Comparison of ENCODE assay signal across 1 cellular context in the genomic region with DNA sequence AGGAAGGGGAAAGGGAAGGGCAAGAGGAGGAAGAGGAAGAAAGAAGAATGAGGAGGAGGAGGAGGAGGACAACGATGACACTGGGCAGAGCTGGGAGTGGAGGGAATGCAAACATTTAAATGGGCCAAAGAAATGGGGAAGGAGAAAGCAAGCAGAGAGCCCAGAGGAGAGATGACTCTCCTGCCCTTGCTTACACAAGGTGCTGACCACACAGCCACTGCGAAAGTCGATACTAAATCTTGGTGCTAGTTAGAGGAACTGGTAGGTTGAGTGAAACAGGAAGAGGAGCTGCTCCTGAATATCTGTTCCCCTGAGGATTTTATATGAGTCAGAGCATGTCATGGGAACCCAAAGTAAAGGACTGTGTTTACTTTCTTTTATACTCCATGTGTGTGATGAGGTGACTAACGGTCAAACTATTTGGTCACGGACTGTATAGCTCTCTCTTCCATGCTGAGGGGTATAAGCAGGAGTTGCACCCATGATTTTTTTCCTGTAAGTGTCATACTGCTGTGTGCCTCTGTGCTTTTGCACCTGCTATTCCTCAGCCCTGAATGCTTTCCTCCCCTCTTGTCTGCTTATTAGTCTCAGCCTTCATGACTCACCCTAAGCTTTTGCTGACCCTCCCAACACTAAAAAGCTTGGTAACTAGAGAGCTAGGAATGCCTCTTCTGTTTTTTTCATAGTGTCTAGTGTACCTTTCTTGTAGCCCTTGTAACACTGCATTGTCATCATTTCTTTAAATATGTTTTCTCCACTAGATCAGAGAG.
TF ChIP-seq lines count a peak whose summit lies in the region.

No MANE protein-coding gene starts in this region.

TF ChIP-seq in K562, 482 proteins besides CTCF, POLR2A, EP300 and RAD21 (continued from another document and continues in another):
- TF ChIP-seq FOXK2 (conservative IDR thresholded peaks at IDR 0.05 in 1 of 2, IDR thresholded peaks at IDR 0.05 in 1 of 2; ENCODE audit: low read depth in 2 of 2) (peak; percentile 84 to 91), ZNF175 (CRISPR knock-in tag; IDR thresholded peaks at IDR 0.05; ENCODE audit: low read depth) (no peak), TAF7 (tag; IDR thresholded peaks at IDR 0.05) (no peak; the same call in 1 of the 2 replicates), MED1 (CRISPR knock-in tag; IDR thresholded peaks at IDR 0.05; ENCODE audit: borderline replicate concordance) (no peak), DPF2 (IDR thresholded peaks at IDR 0.05) (no peak; the same call in none of the 2 replicates), PTRF (tag; IDR thresholded peaks at IDR 0.05) (no peak), TCFL5 (CRISPR knock-in tag; conservative IDR thresholded peaks at IDR 0.05) (no peak), NFE2 (IDR thresholded peaks at IDR 0.05; ENCODE audit: low read depth) (0 out of 2 replicates have a peak, but pooled peaks have one; percentile 17), ZNF445 (CRISPR knock-in tag; IDR thresholded peaks at IDR 0.05; ENCODE audit: low read depth) (no peak), HDGF (IDR thresholded peaks at IDR 0.05) (no peak), L3MBTL2 (IDR thresholded peaks at IDR 0.05) (0 out of 2 replicates have a peak, but pooled peaks have one; percentile 17), BRCA1 (IDR thresholded peaks at IDR 0.05) (no peak), BRCA1 (CRISPR knock-in tag; IDR thresholded peaks at IDR 0.05) (no peak), HNRNPUL1 (IDR thresholded peaks at IDR 0.05; ENCODE audit: low read length) (no peak), BMI1 (IDR thresholded peaks at IDR 0.05; ENCODE audit: low read length) (no peak), XRCC5 (IDR thresholded peaks at IDR 0.05; ENCODE audit: low read depth, low read length) (no peak), RUNX1 (IDR thresholded peaks at IDR 0.05; ENCODE audit: low read depth) (no peak), CREM (IDR thresholded peaks at IDR 0.05; ENCODE audit: low read depth) (no peak), GTF2F1 (IDR thresholded peaks at IDR 0.05; ENCODE audit: low read depth, low read length) (no peak)
- TF ChIP-seq, protein P1, sequence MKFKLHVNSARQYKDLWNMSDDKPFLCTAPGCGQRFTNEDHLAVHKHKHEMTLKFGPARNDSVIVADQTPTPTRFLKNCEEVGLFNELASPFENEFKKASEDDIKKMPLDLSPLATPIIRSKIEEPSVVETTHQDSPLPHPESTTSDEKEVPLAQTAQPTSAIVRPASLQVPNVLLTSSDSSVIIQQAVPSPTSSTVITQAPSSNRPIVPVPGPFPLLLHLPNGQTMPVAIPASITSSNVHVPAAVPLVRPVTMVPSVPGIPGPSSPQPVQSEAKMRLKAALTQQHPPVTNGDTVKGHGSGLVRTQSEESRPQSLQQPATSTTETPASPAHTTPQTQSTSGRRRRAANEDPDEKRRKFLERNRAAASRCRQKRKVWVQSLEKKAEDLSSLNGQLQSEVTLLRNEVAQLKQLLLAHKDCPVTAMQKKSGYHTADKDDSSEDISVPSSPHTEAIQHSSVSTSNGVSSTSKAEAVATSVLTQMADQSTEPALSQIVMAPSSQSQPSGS (CRISPR knock-in tag; IDR thresholded peaks at IDR 0.05): no peak
- TF ChIP-seq, protein P2, sequence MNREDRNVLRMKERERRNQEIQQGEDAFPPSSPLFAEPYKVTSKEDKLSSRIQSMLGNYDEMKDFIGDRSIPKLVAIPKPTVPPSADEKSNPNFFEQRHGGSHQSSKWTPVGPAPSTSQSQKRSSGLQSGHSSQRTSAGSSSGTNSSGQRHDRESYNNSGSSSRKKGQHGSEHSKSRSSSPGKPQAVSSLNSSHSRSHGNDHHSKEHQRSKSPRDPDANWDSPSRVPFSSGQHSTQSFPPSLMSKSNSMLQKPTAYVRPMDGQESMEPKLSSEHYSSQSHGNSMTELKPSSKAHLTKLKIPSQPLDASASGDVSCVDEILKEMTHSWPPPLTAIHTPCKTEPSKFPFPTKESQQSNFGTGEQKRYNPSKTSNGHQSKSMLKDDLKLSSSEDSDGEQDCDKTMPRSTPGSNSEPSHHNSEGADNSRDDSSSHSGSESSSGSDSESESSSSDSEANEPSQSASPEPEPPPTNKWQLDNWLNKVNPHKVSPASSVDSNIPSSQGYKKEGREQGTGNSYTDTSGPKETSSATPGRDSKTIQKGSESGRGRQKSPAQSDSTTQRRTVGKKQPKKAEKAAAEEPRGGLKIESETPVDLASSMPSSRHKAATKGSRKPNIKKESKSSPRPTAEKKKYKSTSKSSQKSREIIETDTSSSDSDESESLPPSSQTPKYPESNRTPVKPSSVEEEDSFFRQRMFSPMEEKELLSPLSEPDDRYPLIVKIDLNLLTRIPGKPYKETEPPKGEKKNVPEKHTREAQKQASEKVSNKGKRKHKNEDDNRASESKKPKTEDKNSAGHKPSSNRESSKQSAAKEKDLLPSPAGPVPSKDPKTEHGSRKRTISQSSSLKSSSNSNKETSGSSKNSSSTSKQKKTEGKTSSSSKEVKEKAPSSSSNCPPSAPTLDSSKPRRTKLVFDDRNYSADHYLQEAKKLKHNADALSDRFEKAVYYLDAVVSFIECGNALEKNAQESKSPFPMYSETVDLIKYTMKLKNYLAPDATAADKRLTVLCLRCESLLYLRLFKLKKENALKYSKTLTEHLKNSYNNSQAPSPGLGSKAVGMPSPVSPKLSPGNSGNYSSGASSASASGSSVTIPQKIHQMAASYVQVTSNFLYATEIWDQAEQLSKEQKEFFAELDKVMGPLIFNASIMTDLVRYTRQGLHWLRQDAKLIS (CRISPR knock-in tag; IDR thresholded peaks at IDR 0.05): no peak
- TF ChIP-seq, protein P3, sequence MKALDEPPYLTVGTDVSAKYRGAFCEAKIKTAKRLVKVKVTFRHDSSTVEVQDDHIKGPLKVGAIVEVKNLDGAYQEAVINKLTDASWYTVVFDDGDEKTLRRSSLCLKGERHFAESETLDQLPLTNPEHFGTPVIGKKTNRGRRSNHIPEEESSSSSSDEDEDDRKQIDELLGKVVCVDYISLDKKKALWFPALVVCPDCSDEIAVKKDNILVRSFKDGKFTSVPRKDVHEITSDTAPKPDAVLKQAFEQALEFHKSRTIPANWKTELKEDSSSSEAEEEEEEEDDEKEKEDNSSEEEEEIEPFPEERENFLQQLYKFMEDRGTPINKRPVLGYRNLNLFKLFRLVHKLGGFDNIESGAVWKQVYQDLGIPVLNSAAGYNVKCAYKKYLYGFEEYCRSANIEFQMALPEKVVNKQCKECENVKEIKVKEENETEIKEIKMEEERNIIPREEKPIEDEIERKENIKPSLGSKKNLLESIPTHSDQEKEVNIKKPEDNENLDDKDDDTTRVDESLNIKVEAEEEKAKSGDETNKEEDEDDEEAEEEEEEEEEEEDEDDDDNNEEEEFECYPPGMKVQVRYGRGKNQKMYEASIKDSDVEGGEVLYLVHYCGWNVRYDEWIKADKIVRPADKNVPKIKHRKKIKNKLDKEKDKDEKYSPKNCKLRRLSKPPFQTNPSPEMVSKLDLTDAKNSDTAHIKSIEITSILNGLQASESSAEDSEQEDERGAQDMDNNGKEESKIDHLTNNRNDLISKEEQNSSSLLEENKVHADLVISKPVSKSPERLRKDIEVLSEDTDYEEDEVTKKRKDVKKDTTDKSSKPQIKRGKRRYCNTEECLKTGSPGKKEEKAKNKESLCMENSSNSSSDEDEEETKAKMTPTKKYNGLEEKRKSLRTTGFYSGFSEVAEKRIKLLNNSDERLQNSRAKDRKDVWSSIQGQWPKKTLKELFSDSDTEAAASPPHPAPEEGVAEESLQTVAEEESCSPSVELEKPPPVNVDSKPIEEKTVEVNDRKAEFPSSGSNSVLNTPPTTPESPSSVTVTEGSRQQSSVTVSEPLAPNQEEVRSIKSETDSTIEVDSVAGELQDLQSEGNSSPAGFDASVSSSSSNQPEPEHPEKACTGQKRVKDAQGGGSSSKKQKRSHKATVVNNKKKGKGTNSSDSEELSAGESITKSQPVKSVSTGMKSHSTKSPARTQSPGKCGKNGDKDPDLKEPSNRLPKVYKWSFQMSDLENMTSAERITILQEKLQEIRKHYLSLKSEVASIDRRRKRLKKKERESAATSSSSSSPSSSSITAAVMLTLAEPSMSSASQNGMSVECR (CRISPR knock-in tag; IDR thresholded peaks at IDR 0.05): no peak
- TF ChIP-seq, protein P4, sequence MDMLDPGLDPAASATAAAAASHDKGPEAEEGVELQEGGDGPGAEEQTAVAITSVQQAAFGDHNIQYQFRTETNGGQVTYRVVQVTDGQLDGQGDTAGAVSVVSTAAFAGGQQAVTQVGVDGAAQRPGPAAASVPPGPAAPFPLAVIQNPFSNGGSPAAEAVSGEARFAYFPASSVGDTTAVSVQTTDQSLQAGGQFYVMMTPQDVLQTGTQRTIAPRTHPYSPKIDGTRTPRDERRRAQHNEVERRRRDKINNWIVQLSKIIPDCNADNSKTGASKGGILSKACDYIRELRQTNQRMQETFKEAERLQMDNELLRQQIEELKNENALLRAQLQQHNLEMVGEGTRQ (CRISPR knock-in tag; IDR thresholded peaks at IDR 0.05): no peak
- TF ChIP-seq, protein P5, sequence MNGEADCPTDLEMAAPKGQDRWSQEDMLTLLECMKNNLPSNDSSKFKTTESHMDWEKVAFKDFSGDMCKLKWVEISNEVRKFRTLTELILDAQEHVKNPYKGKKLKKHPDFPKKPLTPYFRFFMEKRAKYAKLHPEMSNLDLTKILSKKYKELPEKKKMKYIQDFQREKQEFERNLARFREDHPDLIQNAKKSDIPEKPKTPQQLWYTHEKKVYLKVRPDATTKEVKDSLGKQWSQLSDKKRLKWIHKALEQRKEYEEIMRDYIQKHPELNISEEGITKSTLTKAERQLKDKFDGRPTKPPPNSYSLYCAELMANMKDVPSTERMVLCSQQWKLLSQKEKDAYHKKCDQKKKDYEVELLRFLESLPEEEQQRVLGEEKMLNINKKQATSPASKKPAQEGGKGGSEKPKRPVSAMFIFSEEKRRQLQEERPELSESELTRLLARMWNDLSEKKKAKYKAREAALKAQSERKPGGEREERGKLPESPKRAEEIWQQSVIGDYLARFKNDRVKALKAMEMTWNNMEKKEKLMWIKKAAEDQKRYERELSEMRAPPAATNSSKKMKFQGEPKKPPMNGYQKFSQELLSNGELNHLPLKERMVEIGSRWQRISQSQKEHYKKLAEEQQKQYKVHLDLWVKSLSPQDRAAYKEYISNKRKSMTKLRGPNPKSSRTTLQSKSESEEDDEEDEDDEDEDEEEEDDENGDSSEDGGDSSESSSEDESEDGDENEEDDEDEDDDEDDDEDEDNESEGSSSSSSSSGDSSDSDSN (IDR thresholded peaks at IDR 0.05; ENCODE audit: borderline replicate concordance in 1 of 2, low read depth in 2 of 2, low read length in 2 of 2): 0 out of 4 replicates have a peak, but pooled peaks of 1 of the 2 experiments have one; percentile 11
- TF ChIP-seq, protein P6, sequence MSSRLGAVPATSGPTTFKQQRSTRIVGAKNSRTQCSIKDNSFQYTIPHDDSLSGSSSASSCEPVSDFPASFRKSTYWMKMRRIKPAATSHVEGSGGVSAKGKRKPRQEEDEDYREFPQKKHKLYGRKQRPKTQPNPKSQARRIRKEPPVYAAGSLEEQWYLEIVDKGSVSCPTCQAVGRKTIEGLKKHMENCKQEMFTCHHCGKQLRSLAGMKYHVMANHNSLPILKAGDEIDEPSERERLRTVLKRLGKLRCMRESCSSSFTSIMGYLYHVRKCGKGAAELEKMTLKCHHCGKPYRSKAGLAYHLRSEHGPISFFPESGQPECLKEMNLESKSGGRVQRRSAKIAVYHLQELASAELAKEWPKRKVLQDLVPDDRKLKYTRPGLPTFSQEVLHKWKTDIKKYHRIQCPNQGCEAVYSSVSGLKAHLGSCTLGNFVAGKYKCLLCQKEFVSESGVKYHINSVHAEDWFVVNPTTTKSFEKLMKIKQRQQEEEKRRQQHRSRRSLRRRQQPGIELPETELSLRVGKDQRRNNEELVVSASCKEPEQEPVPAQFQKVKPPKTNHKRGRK (tag; IDR thresholded peaks at IDR 0.05): no peak
- TF ChIP-seq, protein P7, sequence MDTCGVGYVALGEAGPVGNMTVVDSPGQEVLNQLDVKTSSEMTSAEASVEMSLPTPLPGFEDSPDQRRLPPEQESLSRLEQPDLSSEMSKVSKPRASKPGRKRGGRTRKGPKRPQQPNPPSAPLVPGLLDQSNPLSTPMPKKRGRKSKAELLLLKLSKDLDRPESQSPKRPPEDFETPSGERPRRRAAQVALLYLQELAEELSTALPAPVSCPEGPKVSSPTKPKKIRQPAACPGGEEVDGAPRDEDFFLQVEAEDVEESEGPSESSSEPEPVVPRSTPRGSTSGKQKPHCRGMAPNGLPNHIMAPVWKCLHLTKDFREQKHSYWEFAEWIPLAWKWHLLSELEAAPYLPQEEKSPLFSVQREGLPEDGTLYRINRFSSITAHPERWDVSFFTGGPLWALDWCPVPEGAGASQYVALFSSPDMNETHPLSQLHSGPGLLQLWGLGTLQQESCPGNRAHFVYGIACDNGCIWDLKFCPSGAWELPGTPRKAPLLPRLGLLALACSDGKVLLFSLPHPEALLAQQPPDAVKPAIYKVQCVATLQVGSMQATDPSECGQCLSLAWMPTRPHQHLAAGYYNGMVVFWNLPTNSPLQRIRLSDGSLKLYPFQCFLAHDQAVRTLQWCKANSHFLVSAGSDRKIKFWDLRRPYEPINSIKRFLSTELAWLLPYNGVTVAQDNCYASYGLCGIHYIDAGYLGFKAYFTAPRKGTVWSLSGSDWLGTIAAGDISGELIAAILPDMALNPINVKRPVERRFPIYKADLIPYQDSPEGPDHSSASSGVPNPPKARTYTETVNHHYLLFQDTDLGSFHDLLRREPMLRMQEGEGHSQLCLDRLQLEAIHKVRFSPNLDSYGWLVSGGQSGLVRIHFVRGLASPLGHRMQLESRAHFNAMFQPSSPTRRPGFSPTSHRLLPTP (IDR thresholded peaks at IDR 0.05; ENCODE audit: borderline replicate concordance, extremely low read depth, insufficient read length): no peak
- TF ChIP-seq, protein P8, sequence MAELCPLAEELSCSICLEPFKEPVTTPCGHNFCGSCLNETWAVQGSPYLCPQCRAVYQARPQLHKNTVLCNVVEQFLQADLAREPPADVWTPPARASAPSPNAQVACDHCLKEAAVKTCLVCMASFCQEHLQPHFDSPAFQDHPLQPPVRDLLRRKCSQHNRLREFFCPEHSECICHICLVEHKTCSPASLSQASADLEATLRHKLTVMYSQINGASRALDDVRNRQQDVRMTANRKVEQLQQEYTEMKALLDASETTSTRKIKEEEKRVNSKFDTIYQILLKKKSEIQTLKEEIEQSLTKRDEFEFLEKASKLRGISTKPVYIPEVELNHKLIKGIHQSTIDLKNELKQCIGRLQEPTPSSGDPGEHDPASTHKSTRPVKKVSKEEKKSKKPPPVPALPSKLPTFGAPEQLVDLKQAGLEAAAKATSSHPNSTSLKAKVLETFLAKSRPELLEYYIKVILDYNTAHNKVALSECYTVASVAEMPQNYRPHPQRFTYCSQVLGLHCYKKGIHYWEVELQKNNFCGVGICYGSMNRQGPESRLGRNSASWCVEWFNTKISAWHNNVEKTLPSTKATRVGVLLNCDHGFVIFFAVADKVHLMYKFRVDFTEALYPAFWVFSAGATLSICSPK (IDR thresholded peaks at IDR 0.05; ENCODE audit: borderline replicate concordance): 0 out of 2 replicates have a peak, but pooled peaks have one; percentile 47
